Comparison of ENCODE assay signal across 1 cellular context in the genomic region with DNA sequence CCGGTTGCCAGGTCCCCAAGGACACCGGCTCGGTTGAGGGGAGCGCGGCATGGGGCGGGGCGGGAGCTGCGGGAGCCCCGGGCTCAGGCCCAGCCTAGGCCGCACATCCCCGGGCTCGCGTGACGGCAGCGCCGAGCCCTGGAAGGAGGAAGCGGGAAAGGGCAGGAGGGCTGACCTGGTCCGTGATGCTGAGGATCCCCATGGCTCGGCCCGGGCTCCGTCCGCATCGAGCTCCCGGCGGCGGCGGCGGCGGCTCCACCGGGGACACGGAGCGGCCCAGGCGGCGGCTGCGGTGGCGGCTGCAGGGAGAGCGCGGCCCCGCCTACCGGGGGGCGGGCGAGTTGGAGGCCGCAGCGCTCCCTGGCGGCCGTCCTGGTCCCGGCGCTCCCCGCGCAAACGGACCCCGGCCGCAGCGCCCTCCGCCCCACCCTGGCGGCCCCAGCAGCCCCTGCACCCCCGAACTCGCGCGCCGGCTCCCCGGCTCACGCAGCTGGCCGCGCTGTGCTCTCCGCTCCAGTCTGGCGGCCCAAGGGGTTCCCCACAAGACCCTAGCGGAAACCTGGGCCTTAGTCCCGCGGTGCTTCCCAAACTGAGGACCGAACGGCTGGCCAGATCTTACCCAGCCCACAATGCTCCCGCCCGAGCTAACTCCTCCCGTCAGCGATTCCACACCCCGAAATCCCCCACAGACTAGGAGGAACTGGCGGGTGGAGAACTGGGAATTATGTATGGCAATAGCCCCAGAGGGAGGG.
TF ChIP-seq lines count a peak whose summit lies in the region.

TSS of gene ANKRD52 (minus strand) at position 317 of the 752 bp plus-strand sequence. CDS start at position 202, 115 bp downstream.

TF ChIP-seq in HEK293, 187 proteins besides CTCF, POLR2A, EP300 and RAD21 (continues in another document):
- TF ChIP-seq ZXDB (tag by site-specific recombination; IDR thresholded peaks at IDR 0.05), result 0 out of 2 replicates have a peak, but pooled peaks have one; percentile 33
- no peak for TF ChIP-seq ZNF624 (tag by site-specific recombination; IDR thresholded peaks at IDR 0.05)
- no peak for TF ChIP-seq ZNF792 (tag by site-specific recombination; IDR thresholded peaks at IDR 0.05)
- TF ChIP-seq ZNF350 (tag by site-specific recombination; IDR thresholded peaks at IDR 0.05), result no peak
- no peak for TF ChIP-seq ZNF785 (tag by site-specific recombination; IDR thresholded peaks at IDR 0.05)
- TF ChIP-seq GLIS2 (tag by site-specific recombination; IDR thresholded peaks at IDR 0.05), result peak; percentile 38; the same call in 1 of the 2 replicates
- no peak for TF ChIP-seq MZF1 (tag by site-specific recombination; IDR thresholded peaks at IDR 0.05; ENCODE audit: borderline replicate concordance)
- no peak for TF ChIP-seq TRIM28 (IDR thresholded peaks at IDR 0.05; ENCODE audit: borderline replicate concordance, low read length)
- no peak for TF ChIP-seq ZNF549 (tag by site-specific recombination; IDR thresholded peaks at IDR 0.05)
- TF ChIP-seq ZNF114 (tag by site-specific recombination; IDR thresholded peaks at IDR 0.05), result no peak
- peak; percentile 39; the same call in 1 of the 2 replicates for TF ChIP-seq ZIC2 (tag by site-specific recombination; IDR thresholded peaks at IDR 0.05)
- no peak for TF ChIP-seq GFI1B (tag by site-specific recombination; IDR thresholded peaks at IDR 0.05)
- TF ChIP-seq, protein P1, sequence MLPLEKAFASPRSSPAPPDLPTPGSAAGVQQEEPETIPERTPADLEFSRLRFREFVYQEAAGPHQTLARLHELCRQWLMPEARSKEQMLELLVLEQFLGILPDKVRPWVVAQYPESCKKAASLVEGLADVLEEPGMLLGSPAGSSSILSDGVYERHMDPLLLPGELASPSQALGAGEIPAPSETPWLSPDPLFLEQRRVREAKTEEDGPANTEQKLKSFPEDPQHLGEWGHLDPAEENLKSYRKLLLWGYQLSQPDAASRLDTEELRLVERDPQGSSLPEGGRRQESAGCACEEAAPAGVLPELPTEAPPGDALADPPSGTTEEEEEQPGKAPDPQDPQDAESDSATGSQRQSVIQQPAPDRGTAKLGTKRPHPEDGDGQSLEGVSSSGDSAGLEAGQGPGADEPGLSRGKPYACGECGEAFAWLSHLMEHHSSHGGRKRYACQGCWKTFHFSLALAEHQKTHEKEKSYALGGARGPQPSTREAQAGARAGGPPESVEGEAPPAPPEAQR (tag by site-specific recombination; IDR thresholded peaks at IDR 0.05), result 0 out of 2 replicates have a peak, but pooled peaks have one; percentile 29
- 0 out of 2 replicates have a peak, but pooled peaks have one; percentile 47 for TF ChIP-seq ZNF121 (tag by site-specific recombination; IDR thresholded peaks at IDR 0.05)
- no peak for TF ChIP-seq ZNF391 (tag by site-specific recombination; IDR thresholded peaks at IDR 0.05; ENCODE audit: borderline replicate concordance, low read depth)
- no peak for TF ChIP-seq ZNF202 (tag by site-specific recombination; IDR thresholded peaks at IDR 0.05; ENCODE audit: borderline replicate concordance)
- no peak for TF ChIP-seq ZNF639 (tag by site-specific recombination; IDR thresholded peaks at IDR 0.05)
- TF ChIP-seq, protein P2, sequence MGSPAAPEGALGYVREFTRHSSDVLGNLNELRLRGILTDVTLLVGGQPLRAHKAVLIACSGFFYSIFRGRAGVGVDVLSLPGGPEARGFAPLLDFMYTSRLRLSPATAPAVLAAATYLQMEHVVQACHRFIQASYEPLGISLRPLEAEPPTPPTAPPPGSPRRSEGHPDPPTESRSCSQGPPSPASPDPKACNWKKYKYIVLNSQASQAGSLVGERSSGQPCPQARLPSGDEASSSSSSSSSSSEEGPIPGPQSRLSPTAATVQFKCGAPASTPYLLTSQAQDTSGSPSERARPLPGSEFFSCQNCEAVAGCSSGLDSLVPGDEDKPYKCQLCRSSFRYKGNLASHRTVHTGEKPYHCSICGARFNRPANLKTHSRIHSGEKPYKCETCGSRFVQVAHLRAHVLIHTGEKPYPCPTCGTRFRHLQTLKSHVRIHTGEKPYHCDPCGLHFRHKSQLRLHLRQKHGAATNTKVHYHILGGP (tag by site-specific recombination; IDR thresholded peaks at IDR 0.05), result no peak
- no peak for TF ChIP-seq ZSCAN4 (tag by site-specific recombination; IDR thresholded peaks at IDR 0.05)
- no peak for TF ChIP-seq ZNF174 (tag by site-specific recombination; IDR thresholded peaks at IDR 0.05)
- no peak; the same call in 1 of the 2 replicates for TF ChIP-seq ZNF596 (tag by site-specific recombination; IDR thresholded peaks at IDR 0.05)
- TF ChIP-seq ZNF394 (tag by site-specific recombination; IDR thresholded peaks at IDR 0.05; ENCODE audit: borderline replicate concordance), result no peak
- no peak for TF ChIP-seq ZNF791 (tag by site-specific recombination; IDR thresholded peaks at IDR 0.05)
- no peak for TF ChIP-seq ZNF488 (tag by site-specific recombination; IDR thresholded peaks at IDR 0.05)
- TF ChIP-seq ZNF830 (tag by site-specific recombination; IDR thresholded peaks at IDR 0.05; ENCODE audit: low read depth), result no peak
- TF ChIP-seq KLF1 (tag by site-specific recombination; IDR thresholded peaks at IDR 0.05), result no peak
- TF ChIP-seq ZBTB48 (tag by site-specific recombination; IDR thresholded peaks at IDR 0.05), result 0 out of 2 replicates have a peak, but pooled peaks have one; percentile 53
- TF ChIP-seq ZNF704 (tag by site-specific recombination; IDR thresholded peaks at IDR 0.05), result no peak
- no peak for TF ChIP-seq FEZF1 (tag by site-specific recombination; IDR thresholded peaks at IDR 0.05)
- TF ChIP-seq ZNF677 (tag by site-specific recombination; IDR thresholded peaks at IDR 0.05), result peak; percentile 58; the same call in 1 of the 2 replicates
- 0 out of 2 replicates have a peak, but pooled peaks have one; percentile 24 for TF ChIP-seq ZNF501 (tag by site-specific recombination; IDR thresholded peaks at IDR 0.05)
- TF ChIP-seq ZNF302 (tag by site-specific recombination; IDR thresholded peaks at IDR 0.05; ENCODE audit: low read depth), result no peak
- no peak for TF ChIP-seq BCL11B (tag by site-specific recombination; IDR thresholded peaks at IDR 0.05; ENCODE audit: low read depth)
- TF ChIP-seq ZNF280D (tag by site-specific recombination; IDR thresholded peaks at IDR 0.05), result no peak
- no peak for TF ChIP-seq ZNF837 (tag by site-specific recombination; IDR thresholded peaks at IDR 0.05)
- no peak for TF ChIP-seq HOXD13 (CRISPR knock-in tag; IDR thresholded peaks at IDR 0.05; ENCODE audit: borderline replicate concordance)
- no peak for TF ChIP-seq ZNF555 (tag by site-specific recombination; conservative IDR thresholded peaks at IDR 0.05)
- no peak for TF ChIP-seq ZNF530 (tag by site-specific recombination; IDR thresholded peaks at IDR 0.05; ENCODE audit: low read depth)
- TF ChIP-seq ZNF184 (tag by site-specific recombination; IDR thresholded peaks at IDR 0.05), result no peak; the same call in 1 of the 2 replicates
- peak; percentile 40; the same call in 1 of the 2 replicates for TF ChIP-seq SP7 (tag by site-specific recombination; IDR thresholded peaks at IDR 0.05)
- TF ChIP-seq ZNF138 (tag by site-specific recombination; IDR thresholded peaks at IDR 0.05; ENCODE audit: borderline replicate concordance), result no peak
- TF ChIP-seq ZNF239 (tag by site-specific recombination; IDR thresholded peaks at IDR 0.05), result 0 out of 2 replicates have a peak, but pooled peaks have one; percentile 4
- TF ChIP-seq ZNF2 (tag by site-specific recombination; IDR thresholded peaks at IDR 0.05), result 0 out of 2 replicates have a peak, but pooled peaks have one; percentile 21
- TF ChIP-seq PRDM10 (tag by site-specific recombination; IDR thresholded peaks at IDR 0.05), result no peak
- peak; percentile 64; the same call in 1 of the 2 replicates for TF ChIP-seq KLF10 (tag by site-specific recombination; IDR thresholded peaks at IDR 0.05)
- TF ChIP-seq SP3 (tag by site-specific recombination; IDR thresholded peaks at IDR 0.05), result peak; percentile 58; the same call in 1 of the 2 replicates
- no peak for TF ChIP-seq GLI2 (tag by site-specific recombination; IDR thresholded peaks at IDR 0.05; ENCODE audit: borderline replicate concordance, low read depth)
- no peak for TF ChIP-seq ZNF404 (tag by site-specific recombination; IDR thresholded peaks at IDR 0.05)
- peak; percentile 81 for TF ChIP-seq ZBTB20 (tag by site-specific recombination; IDR thresholded peaks at IDR 0.05)
- no peak for TF ChIP-seq SCRT2 (tag by site-specific recombination; IDR thresholded peaks at IDR 0.05)
- TF ChIP-seq ZNF248 (tag by site-specific recombination; IDR thresholded peaks at IDR 0.05), result no peak
- TF ChIP-seq ZNF223 (tag by site-specific recombination; IDR thresholded peaks at IDR 0.05), result no peak
- TF ChIP-seq ZNF19 (tag by site-specific recombination; IDR thresholded peaks at IDR 0.05; ENCODE audit: low read depth), result no peak
